ENCODE assay signal across 38 cellular contexts in the genomic region with DNA sequence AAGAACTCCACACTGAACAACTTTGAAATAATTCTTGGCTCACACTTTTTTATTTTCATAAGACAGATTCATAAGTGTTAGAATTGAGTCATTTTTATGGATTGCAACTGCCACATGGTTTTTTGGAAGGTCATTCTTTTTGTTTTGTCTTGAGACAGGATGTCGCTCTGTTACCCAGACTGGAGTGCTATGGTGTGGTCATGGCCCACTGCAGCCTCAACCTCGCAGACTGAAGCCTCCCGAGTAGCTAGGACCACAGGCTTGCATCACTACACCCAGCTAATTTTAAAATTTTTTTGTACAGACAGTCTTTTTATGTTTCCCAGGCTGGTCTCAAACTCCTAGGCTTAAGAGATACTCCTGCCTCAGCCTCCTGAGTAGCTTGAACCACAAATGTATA.
"Had no signal": no experiment of that assay in that cellular context is flagged by ENCODE, and none has a peak within 500 bp of the region (broad histone marks: within the 10 kb centered on the region; RNA-seq: fewer than 3 reads in every experiment).

No MANE protein-coding gene starts in this region.

- H3K27me3 ChIP-seq: adrenal gland, body of pancreas, breast epithelium, Peyer's patch, SJSA1 had no signal

- H3K9me3 Mint-ChIP-seq: activated B cell treated with CpG ODN at 0.5 μM for 24 hours; activated CD4-positive, alpha-beta memory T cell treated with anti-CD3 and anti-CD28 coated beads for 36 hours; activated naive CD8-positive, alpha-beta T cell treated with anti-CD3 and anti-CD28 coated beads, Interleukin-2, amount 10 ng/mL, durations not matched to agents 7 days and 5 days; activated T-helper 17 cell treated with anti-CD3 and anti-CD28 coated beads, Interleukin-2, amount 50 U/mL, for 72 hours; T-cell had no signal

- H3K9me3 ChIP-seq: adrenal gland, body of pancreas, breast epithelium, Peyer's patch, SJSA1, SK-N-SH had no signal

- H3K4me3 Mint-ChIP-seq: activated B cell treated with CpG ODN at 0.5 μM for 24 hours; activated CD4-positive, alpha-beta memory T cell treated with anti-CD3 and anti-CD28 coated beads for 36 hours; activated naive CD8-positive, alpha-beta T cell treated with anti-CD3 and anti-CD28 coated beads, Interleukin-2, amount 10 ng/mL, durations not matched to agents 7 days and 5 days; activated T-cell treated with anti-CD3 and anti-CD28 coated beads, Interleukin-2, amount 50 U/mL, for 72 hours; activated T-helper 17 cell treated with anti-CD3 and anti-CD28 coated beads, Interleukin-2, amount 50 U/mL, for 72 hours; T-cell had no signal

- DNase-seq: activated B cell treated with CpG ODN at 0.5 μM for 24 hours; activated CD4-positive, alpha-beta memory T cell treated with anti-CD3 and anti-CD28 coated beads for 36 hours; activated CD4-positive, alpha-beta T cell treated with anti-CD3 and anti-CD28 coated beads for 4 hours; activated CD4-positive, alpha-beta T cell treated with anti-CD3 and anti-CD28 coated beads, Interleukin-2, amount 50 U/mL, for 1 hour; activated CD4-positive, CD25-positive, alpha-beta regulatory T cell treated with anti-CD3 and anti-CD28 coated beads, Interleukin-2, amount 50 U/mL, for 72 hours; activated CD8-positive, alpha-beta memory T cell treated with anti-CD3 and anti-CD28 coated beads, Interleukin-2, amount 50 U/mL, for 4 hours; activated effector memory CD4-positive, alpha-beta T cell treated with anti-CD3 and anti-CD28 coated beads, Interleukin-2, amount 50 U/mL, for 16 hours; activated naive CD4-positive, alpha-beta T cell; activated naive CD4-positive, alpha-beta T cell treated with anti-CD3 and anti-CD28 coated beads, Interleukin-2, amount 50 U/mL, for 16 hours; activated naive CD8-positive, alpha-beta T cell treated with anti-CD3 and anti-CD28 coated beads, Interleukin-2, amount 10 ng/mL, durations not matched to agents 7 days and 5 days; activated T-cell treated with anti-CD3 and anti-CD28 coated beads for 4 hours; activated T-cell treated with anti-CD3 and anti-CD28 coated beads, Interleukin-2, amount 50 U/mL, for 72 hours; adrenal gland; body of pancreas; KG1; NCI-H1092 treated with DMSO at 0.1 percent for 48 hours; NCI-H1417; NCI-H146; NCI-H187; NCI-H2029 treated with DMSO at 0.1 percent for 48 hours; NCI-H2107; NCI-H2171; NCI-H510A; NCI-H526; NCI-H748 treated with DMSO at 0.1 percent for 48 hours; NK-92 treated with Interleukin-12 subunit alpha and Interleukin-12 subunit beta, amount 100 ng/mL, for 24 hours; PC-3; Peyer's patch; RPMI8226; SHP77 treated with DMSO at 0.1 percent for 48 hours; SK-N-SH; T-cell; T-helper 2 cell; T-helper 9 cell had no signal

- H3K9ac ChIP-seq: SK-N-SH had no signal

- H3K9me2 ChIP-seq: SK-N-SH had no signal

- H3K27ac Mint-ChIP-seq: activated B cell treated with CpG ODN at 0.5 μM for 24 hours; activated CD4-positive, alpha-beta memory T cell treated with anti-CD3 and anti-CD28 coated beads for 36 hours; activated naive CD8-positive, alpha-beta T cell treated with anti-CD3 and anti-CD28 coated beads, Interleukin-2, amount 10 ng/mL, durations not matched to agents 7 days and 5 days; activated T-helper 17 cell treated with anti-CD3 and anti-CD28 coated beads, Interleukin-2, amount 50 U/mL, for 72 hours; T-cell had no signal

- H3K4me2 ChIP-seq: SK-N-SH had no signal

- H3K27ac ChIP-seq: adrenal gland, body of pancreas, breast epithelium, Peyer's patch, SJSA1, VCaP had no signal

- H3K4me1 Mint-ChIP-seq: activated B cell treated with CpG ODN at 0.5 μM for 24 hours had no signal

- H3K27me3 Mint-ChIP-seq: activated B cell treated with CpG ODN at 0.5 μM for 24 hours; activated CD4-positive, alpha-beta memory T cell treated with anti-CD3 and anti-CD28 coated beads for 36 hours; activated naive CD8-positive, alpha-beta T cell treated with anti-CD3 and anti-CD28 coated beads, Interleukin-2, amount 10 ng/mL, durations not matched to agents 7 days and 5 days; activated T-helper 17 cell treated with anti-CD3 and anti-CD28 coated beads, Interleukin-2, amount 50 U/mL, for 72 hours; T-cell had no signal

- H3K4me1 ChIP-seq: adrenal gland, body of pancreas, breast epithelium, Peyer's patch, SJSA1 had no signal

- H3K4me3 ChIP-seq: body of pancreas, breast epithelium, Peyer's patch, SJSA1 had no signal
